In the genomic region with DNA sequence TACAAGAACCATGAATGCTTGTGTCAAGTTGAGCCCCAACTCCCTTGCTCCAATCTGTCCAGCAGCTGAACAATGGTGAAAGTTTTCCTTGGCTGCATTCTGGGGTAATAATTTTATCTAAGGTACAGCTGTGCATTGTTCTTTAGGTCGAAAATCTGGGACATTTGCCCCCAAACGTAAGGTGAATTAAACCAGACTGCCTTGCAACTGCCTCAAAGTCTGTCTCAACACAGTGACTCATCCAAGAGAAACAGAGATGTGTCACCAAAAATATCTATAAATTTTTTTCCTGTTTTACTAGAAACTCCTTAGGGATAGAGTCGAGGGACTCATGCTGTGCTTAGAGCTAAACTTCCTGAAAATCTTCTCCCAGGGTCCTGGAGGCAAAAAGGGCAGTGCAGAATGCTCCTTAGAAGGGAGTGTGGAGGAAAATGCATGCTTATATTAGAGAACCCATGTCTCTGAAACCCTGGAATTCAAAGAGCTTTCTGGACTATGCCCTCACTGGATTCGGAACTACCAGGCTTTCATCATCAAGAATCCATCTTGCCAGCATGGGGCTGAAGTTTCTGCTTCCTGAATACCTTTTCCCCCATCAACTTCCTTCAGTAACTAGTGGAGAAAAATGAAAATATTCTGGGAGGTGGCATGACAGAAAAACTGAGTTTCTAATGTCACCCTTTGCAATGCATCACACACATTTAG, we compare ENCODE assay signal across 18 cellular contexts.
A peak's percentile ranks its signal among the peaks of the same experiment; 100 is the strongest.
DNase-seq lines count a peak whose midpoint lies in the region; ATAC-seq and TF ChIP-seq lines count a peak whose summit lies in the region.
"Had no signal": no experiment of that assay in that cellular context is flagged by ENCODE, and none has a peak within 500 bp of the region (broad histone marks: within the 10 kb centered on the region; RNA-seq: fewer than 3 reads in every experiment).

No MANE protein-coding gene starts in this region.

- in situ Hi-C loops in mammary epithelial cell (cut with MboI; ENCODE audit: low sequenced_read_pairs in 2 of 2) = no loop called here

- no peaks in the 10 kb centered on the region for H3K79me2 ChIP-seq in mammary epithelial cell (ENCODE audit: insufficient read depth, low read length)

- no peaks in the 10 kb centered on the region for H3K4me1 Mint-ChIP-seq in T-cell
- H3K4me1 Mint-ChIP-seq: B cell had no signal

- no peaks in the 10 kb centered on the region for H3K9me3 ChIP-seq in mammary epithelial cell (replicated peaks; ENCODE audit: insufficient read depth, low read length)
- no peaks in the 10 kb centered on the region for H3K9me3 ChIP-seq in right atrium auricular region
- H3K9me3 ChIP-seq: mucosa of descending colon, pancreas had no signal

- H3K27ac ChIP-seq in mammary epithelial cell (ENCODE audit: insufficient read depth, low read depth, low read length) = no peak overlapping the region
- H3K27ac ChIP-seq in right atrium auricular region = peak overlapping the region in 1 of 2 donors; percentile 8
- H3K27ac ChIP-seq: pancreas had no signal

- CTCF ChIA-PET in mammary epithelial cell (lab: Charles Lee; ENCODE audit: low non-redundant PET) (no interaction called here), T-cell (lab: Charles Lee) (no interaction called here)

- no peak overlapping the region for H3K9ac ChIP-seq in mammary epithelial cell (ENCODE audit: insufficient read depth, low read length)

- peak overlapping the region; percentile 48 for H3K4me2 ChIP-seq in mammary epithelial cell (ENCODE audit: insufficient read depth, low read depth, low read length)

- dilution Hi-C loops in mammary epithelial cell (cut with HindIII; ENCODE audit: low sequenced_read_pairs) = no loop called here

- H3K27me3 ChIP-seq in mammary epithelial cell (ENCODE audit: insufficient read depth, low read length) (no peaks in the 10 kb centered on the region), right atrium auricular region (no peaks in the 10 kb centered on the region)
- H3K27me3 ChIP-seq: pancreas had no signal

- H3K27ac Mint-ChIP-seq in T-cell = no peak overlapping the region
- H3K27ac Mint-ChIP-seq: activated CD8-positive, alpha-beta T cell treated with anti-CD3 and anti-CD28 coated beads, Interleukin-2, amount 10 ng/mL, durations not matched to agents 7 days and 5 days; B cell; effector memory CD8-positive, alpha-beta T cell had no signal

- peak overlapping the region; percentile 1 for H2AFZ ChIP-seq in mammary epithelial cell (ENCODE audit: low read depth, low read length)

- intact Hi-C loops in mammary epithelial cell (cut with micrococcal nuclease) = no loop called here

- H3K4me3 ChIP-seq in NB4 (ENCODE audit: low read depth, low read length) (no peak overlapping the region), mammary epithelial cell (replicated peaks in 1 of 3; ENCODE audit: insufficient read depth in 1 of 3, low read depth in 2 of 3, low read length in 3 of 3) (no peak overlapping the region), right atrium auricular region (no peak overlapping the region)
- H3K4me3 ChIP-seq: mucosa of descending colon, pancreas had no signal

- POLR2A ChIA-PET in T-cell (lab: Charles Lee) = no interaction called here

- TF ChIP-seq CTCF in NB4 (IDR thresholded peaks at IDR 0.05; ENCODE audit: low read depth, low read length) (no peak), mammary epithelial cell (conservative IDR thresholded peaks at IDR 0.05 in 1 of 2, IDR thresholded peaks at IDR 0.05 in 1 of 2; ENCODE audit: extremely low read depth in 1 of 2, insufficient read depth in 1 of 2, low read depth in 1 of 2, low read length in 2 of 2) (no peak), right atrium auricular region (IDR thresholded peaks at IDR 0.05) (no peak)

- BruUV-seq in mammary epithelial cell (replicated peaks; lab: Mats Ljungman, UMichigan) = no TSS peak

- WGBS in mammary epithelial cell (ENCODE audit: low coverage, missing lambda C conversion rate) = 24% methylated on average over 4 of the region's 4 CpGs

- no peaks in the 10 kb centered on the region for H3K9me3 Mint-ChIP-seq in T-cell
- H3K9me3 Mint-ChIP-seq: effector memory CD8-positive, alpha-beta T cell had no signal

- H3K27me3 Mint-ChIP-seq in T-cell = peaks cover 6 to 9% of the 10 kb centered on the region in 2 donors

- H3K4me1 ChIP-seq in mammary epithelial cell (ENCODE audit: insufficient read depth, low read length) = peaks cover 26% of the 10 kb centered on the region
- peaks cover 0 to 29% of the 10 kb centered on the region in 2 donors for H3K4me1 ChIP-seq in right atrium auricular region
- H3K4me1 ChIP-seq: pancreas had no signal

- DNase-seq in AG20443 (ENCODE audit: low spot score) (peak; percentile 46), NB4 (ENCODE audit: low read depth) (peak; percentile 6), mammary epithelial cell (peak; percentile 78), kidney tubule cell (ENCODE audit: low spot score) (peak; percentile 51), T-cell (no peak), NCI-H1048 (lab: John Stamatoyannopoulos, UW) (no peak), NCI-H128 (lab: John Stamatoyannopoulos, UW; ENCODE audit: unreplicated experiment) (no peak), right atrium auricular region (ENCODE audit: low spot score) (no peak)
- DNase-seq: activated CD8-positive, alpha-beta T cell treated with anti-CD3 and anti-CD28 coated beads, Interleukin-2, amount 10 ng/mL, durations not matched to agents 7 days and 5 days; activated effector memory CD4-positive, alpha-beta T cell treated with Interleukin-2 at 50 U/mL for 16 hours; aorta; DMS53; effector memory CD8-positive, alpha-beta T cell; mucosa of descending colon; MV-4-11; pancreas; stimulated activated CD4-positive, alpha-beta T cell treated with anti-CD3 and anti-CD28 coated beads, Interleukin-12 subunit alpha, Interleukin-12 subunit beta, amount 100 ng/mL, for 4 hours had no signal

- no peak for ATAC-seq in T-cell (replicated peaks in 1 of 4)
- ATAC-seq: activated CD8-positive, alpha-beta T cell treated with anti-CD3 and anti-CD28 coated beads, Interleukin-2, amount 10 ng/mL, durations not matched to agents 7 days and 5 days; effector memory CD8-positive, alpha-beta T cell; mucosa of descending colon; pancreas had no signal

- no peak overlapping the region for H3K4me3 Mint-ChIP-seq in T-cell
- H3K4me3 Mint-ChIP-seq: activated CD8-positive, alpha-beta T cell treated with anti-CD3 and anti-CD28 coated beads, Interleukin-2, amount 10 ng/mL, durations not matched to agents 7 days and 5 days; B cell; effector memory CD8-positive, alpha-beta T cell had no signal

- H4K20me1 ChIP-seq in mammary epithelial cell (ENCODE audit: insufficient read depth, low read length) = no peaks in the 10 kb centered on the region

- H3K36me3 Mint-ChIP-seq in T-cell = no peaks in the 10 kb centered on the region

- TF ChIP-seq POLR2A in NB4 (IDR thresholded peaks at IDR 0.05; ENCODE audit: extremely low read depth, insufficient read length) = no peak

- H3K36me3 ChIP-seq in mammary epithelial cell (ENCODE audit: insufficient read depth, low read length) (no peaks in the 10 kb centered on the region), right atrium auricular region (no peaks in the 10 kb centered on the region)
- H3K36me3 ChIP-seq: pancreas had no signal

Comparison
In these comparisons a context has a peak if more than half of its experiments do, and no peak if none do; other contexts are left out.
1. DNase-seq: peak in AG20443 (single experiment), NB4 (single experiment), mammary epithelial cell (single experiment) and kidney tubule cell (single experiment); none in T-cell (0 of 34), NCI-H1048 (single experiment), NCI-H128 (single experiment) and right atrium auricular region (single experiment).